ENCODE assay signal across 8 cellular contexts in the genomic region with DNA sequence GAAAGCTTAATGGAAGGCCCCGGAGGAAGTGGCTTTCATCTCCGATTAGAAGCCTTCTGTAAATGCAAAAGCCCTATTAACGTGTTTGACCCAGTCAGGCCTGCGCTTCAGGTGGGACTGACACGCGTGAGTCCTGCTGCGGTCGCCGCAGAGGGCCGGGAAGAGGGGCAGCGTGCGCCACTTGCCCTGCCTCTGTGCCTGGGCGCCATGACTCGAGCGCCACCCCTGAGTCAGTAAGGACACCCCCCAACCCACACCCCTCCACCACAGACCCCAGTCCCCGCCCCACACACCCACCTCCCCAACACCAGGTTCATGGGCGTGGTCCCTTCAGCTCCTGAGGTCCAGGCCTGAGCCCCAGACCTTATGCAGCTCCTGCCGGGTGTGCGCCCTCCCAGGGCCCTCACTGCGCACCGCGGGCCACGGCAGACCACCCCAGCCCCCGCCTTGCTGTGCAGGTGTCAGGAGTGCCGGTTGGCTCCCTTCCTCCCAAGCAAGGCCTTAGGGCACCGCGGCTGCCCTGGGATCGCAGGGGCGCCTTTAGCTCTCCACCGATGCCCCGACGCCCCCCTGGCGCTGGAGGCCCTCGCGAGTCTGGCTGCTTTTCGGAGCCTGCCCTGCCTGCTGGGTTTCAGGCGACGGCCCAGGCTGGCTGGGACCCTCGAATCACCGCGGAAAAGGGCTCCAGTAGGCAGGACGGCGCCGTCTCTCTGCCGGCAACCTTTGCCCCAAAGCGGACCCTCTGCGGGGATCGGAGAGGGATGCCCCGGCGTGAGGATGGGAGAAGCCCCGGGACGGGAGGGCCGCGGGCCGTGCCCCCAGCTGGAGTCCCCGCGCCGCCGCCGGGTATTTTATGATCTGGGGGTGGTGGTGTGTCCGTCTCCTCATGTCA. TPM values are rescaled to one million over a fixed set of nuclear protein-coding genes. Genes with fewer than 3 reads are reported as not detected.
DNase-seq lines count a peak whose midpoint lies in the region; ATAC-seq and TF ChIP-seq lines count a peak whose summit lies in the region.

No MANE protein-coding gene starts in this region.

- H2BK15ac ChIP-seq in neuronal stem cell (ENCODE audit: low read length) = peak overlapping the region; percentile 58

- peak overlapping the region; percentile 21 for H3K4me3 ChIP-seq in fibroblast of pulmonary artery (replicated peaks; ENCODE audit: low read depth, low read length)
- peak overlapping the region; percentile 25 to 34 for H3K4me3 ChIP-seq in neuronal stem cell (ENCODE audit: low read length in 2 of 2)
- H3K4me3 ChIP-seq in upper lobe of left lung = peak overlapping the region in 3 of 4 donors; percentile 41 to 49 (median 46)

- TF ChIP-seq POLR2A in upper lobe of left lung (IDR thresholded peaks at IDR 0.05) = no peak

- peaks cover 0 to 6% of the 10 kb centered on the region in 2 donors for H3K9me3 ChIP-seq in neuronal stem cell (replicated peaks in 1 of 2; ENCODE audit: control insufficient read depth in 2 of 2, insufficient read depth in 1 of 2, low read depth in 1 of 2, low read length in 2 of 2)
- H3K9me3 ChIP-seq in upper lobe of left lung = no peaks in the 10 kb centered on the region

- peak overlapping the region; percentile 34 for H2BK5ac ChIP-seq in neuronal stem cell (ENCODE audit: low read length)

- H3K4me1 ChIP-seq in neuronal stem cell (ENCODE audit: control insufficient read depth in 2 of 2, insufficient read depth in 1 of 2, low read depth in 1 of 2, low read length in 2 of 2) = peaks cover 2 to 3% of the 10 kb centered on the region in 2 donors
- H3K4me1 ChIP-seq in upper lobe of left lung = peaks cover 21 to 40% (median 29%) of the 10 kb centered on the region in 4 donors

- H3K79me1 ChIP-seq in neuronal stem cell (ENCODE audit: low read depth, low read length) = no peaks in the 10 kb centered on the region

- ATAC-seq in upper lobe of left lung (ENCODE audit: low FRiP score in 2 of 2) = peak in 1 of 2 donors; percentile 6
- ATAC-seq in HG03439 (IDR thresholded peaks at IDR 0.05; ENCODE audit: unreplicated experiment) = no peak

- no peak for TF ChIP-seq CTCF in fibroblast of pulmonary artery (IDR thresholded peaks at IDR 0.05; ENCODE audit: low read length, missing control alignments)
- no peak for TF ChIP-seq CTCF in upper lobe of left lung (IDR thresholded peaks at IDR 0.05)

- no peak overlapping the region for H3K4ac ChIP-seq in neuronal stem cell (ENCODE audit: low read length)

- H3K4me2 ChIP-seq in neuronal stem cell (ENCODE audit: insufficient read depth, low read length, poor library complexity, severe bottlenecking) = peak overlapping the region; percentile 69

- H3K23ac ChIP-seq in neuronal stem cell (ENCODE audit: low read depth, low read length, poor library complexity) = peak overlapping the region; percentile 61

- H2BK120ac ChIP-seq in neuronal stem cell (ENCODE audit: low read depth, low read length) = no peak overlapping the region

- H3K18ac ChIP-seq in neuronal stem cell (ENCODE audit: low read length) = peak overlapping the region; percentile 78

- H3K9ac ChIP-seq in neuronal stem cell (ENCODE audit: low read depth, low read length, poor library complexity) = peak overlapping the region; percentile 57

- peak overlapping the region; percentile 84 for H2AK5ac ChIP-seq in neuronal stem cell (ENCODE audit: low read depth, low read length)

- WGBS in neuronal stem cell (ENCODE audit: extremely low coverage in 2 of 2, insufficient read length in 2 of 2, insufficient replicate concordance in 1 of 2), 2 donors = no CpG with 5 or more reads among the region's 61 CpGs
- 10 to 24% methylated on average over 7 to 25 of the region's 61 CpGs for WGBS in upper lobe of left lung, 2 donors

- H3K27me3 ChIP-seq in neuronal stem cell (ENCODE audit: control insufficient read depth in 3 of 3, insufficient read depth in 3 of 3, low read depth in 1 of 3, low read length in 3 of 3) (peaks cover 17 to 51% (median 48%) of the 10 kb centered on the region in 3 experiments), upper lobe of left lung (peaks cover 0 to 27% (median 10%) of the 10 kb centered on the region in 4 donors)

- H2BK12ac ChIP-seq in neuronal stem cell (ENCODE audit: low read length) = peak overlapping the region; percentile 68

- H3K36me3 ChIP-seq in neuronal stem cell (replicated peaks in 1 of 2; ENCODE audit: control insufficient read depth in 2 of 2, insufficient read depth in 2 of 2, low read length in 2 of 2) = no peaks in the 10 kb centered on the region
- H3K36me3 ChIP-seq in upper lobe of left lung = no peaks in the 10 kb centered on the region

- no peak overlapping the region for H3K14ac ChIP-seq in neuronal stem cell (ENCODE audit: low read length)

- DNase-seq in NCI-H345 (lab: John Stamatoyannopoulos, UW) (peak; percentile 44), NCI-H345 treated with DMSO at 0.1 percent for 48 hours (lab: John Stamatoyannopoulos, UW; ENCODE audit: unreplicated experiment) (no peak), fibroblast of pulmonary artery (ENCODE audit: low read depth) (no peak), neuronal stem cell (ENCODE audit: low spot score) (no peak), upper lobe of left lung (no peak), HUDEP-2 (lab: John Stamatoyannopoulos, UW; ENCODE audit: unreplicated experiment in 76 of 76) (no peak)
- no peak for DNase-seq in activated CD4-positive, alpha-beta T cell treated with anti-CD3 and anti-CD28 coated beads for 48 hours

- TF ChIP-seq EP300 in upper lobe of left lung (IDR thresholded peaks at IDR 0.05) = no peak

- no peak overlapping the region for H3K27ac ChIP-seq in neuronal stem cell (replicated peaks; ENCODE audit: low read length)
- H3K27ac ChIP-seq in upper lobe of left lung = no peak overlapping the region

- no peak overlapping the region for H4K8ac ChIP-seq in neuronal stem cell (ENCODE audit: low read depth, low read length)

- H2AFZ ChIP-seq in neuronal stem cell (ENCODE audit: low read length) = peak overlapping the region; percentile 68

- no peak overlapping the region for H4K91ac ChIP-seq in neuronal stem cell (ENCODE audit: low read depth, low read length, poor library complexity)

RNA-seq across cellular contexts. Expression of a gene that starts 0.6 kb away (rescaled TPM):
- 5.8 TPM for polyA plus RNA-seq in neuronal stem cell (2013, experiment 1 of 2)
- 5.8 TPM for polyA plus RNA-seq in neuronal stem cell (2013, experiment 2 of 2)
- 10 to 100 TPM in 4 of 6 donors, 1 to 10 TPM in 2; 3.1 to 47.9 (median 18.5) TPM for total RNA-seq in upper lobe of left lung
